ENCODE assay signal across 1 cellular context in the genomic region with DNA sequence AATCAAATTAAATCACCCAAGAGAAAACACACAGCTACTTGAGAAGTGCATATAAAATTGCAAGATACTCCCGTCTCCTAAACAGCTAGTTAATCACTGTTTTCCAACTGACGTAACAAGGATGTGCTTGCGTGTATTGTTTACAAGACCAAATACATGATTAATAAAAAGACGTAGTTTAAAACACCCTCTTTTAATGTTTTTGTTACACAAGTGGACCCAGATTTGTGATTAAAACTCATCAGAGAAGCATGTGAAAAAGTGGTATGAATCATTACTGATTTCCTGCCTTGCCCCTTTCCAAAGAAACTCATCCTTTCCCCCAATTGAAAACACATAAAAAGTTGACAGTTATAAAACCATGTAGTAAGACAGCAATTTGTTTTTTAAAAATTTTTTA.
TF ChIP-seq lines count a peak whose summit lies in the region.

No MANE protein-coding gene starts in this region.

TF ChIP-seq in SK-N-SH treated with all-trans-retinoic acid at 6 μM for 48 hours, 23 proteins besides CTCF, POLR2A, EP300 and RAD21 (continued from another document):
- TF ChIP-seq ZNF565 (CRISPR knock-in tag; conservative IDR thresholded peaks at IDR 0.05; ENCODE audit: low read depth) (no peak), ZC3H10 (CRISPR knock-in tag; IDR thresholded peaks at IDR 0.05) (no peak), ZNF70 (CRISPR knock-in tag; IDR thresholded peaks at IDR 0.05) (no peak), BACH2 (CRISPR knock-in tag; IDR thresholded peaks at IDR 0.05; ENCODE audit: borderline replicate concordance) (no peak)
